Comparison of ENCODE assay signal across 19 cellular contexts in the genomic region with DNA sequence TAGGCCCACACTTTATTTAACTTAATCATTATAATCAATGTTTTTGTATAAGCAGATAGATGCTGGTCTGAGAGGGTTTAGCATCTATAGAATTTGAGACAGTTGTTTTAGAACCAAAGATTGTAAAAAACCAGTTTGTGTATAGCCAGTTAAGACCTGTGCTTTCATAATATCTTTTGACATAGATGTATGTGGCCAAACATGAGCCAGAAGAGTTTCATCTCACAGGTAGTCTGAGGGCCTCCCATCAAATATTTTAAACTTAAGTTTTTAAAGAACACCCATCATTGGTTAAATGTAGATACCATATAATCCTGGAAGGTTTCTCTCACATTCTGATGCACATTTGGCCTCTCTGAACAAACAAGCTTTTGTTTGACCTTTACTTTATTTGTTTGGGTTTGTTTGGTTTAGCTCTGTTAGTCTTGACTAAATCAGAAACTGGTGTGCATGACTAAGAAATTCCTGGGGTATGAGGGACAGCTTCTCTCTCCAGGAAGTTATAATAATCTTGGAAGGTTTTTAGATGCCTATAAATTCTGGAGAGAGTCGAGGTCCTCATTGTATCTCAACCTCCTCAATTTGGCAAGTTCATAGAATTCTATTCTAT. TPM values are rescaled to one million over a fixed set of nuclear protein-coding genes. Genes with fewer than 3 reads are reported as not detected.
DNase-seq lines count a peak whose midpoint lies in the region; ATAC-seq and TF ChIP-seq lines count a peak whose summit lies in the region.
"Had no signal": no experiment of that assay in that cellular context is flagged by ENCODE, and none has a peak within 500 bp of the region (broad histone marks: within the 10 kb centered on the region; RNA-seq: fewer than 3 reads in every experiment).

No MANE protein-coding gene starts in this region.

- peak overlapping the region; percentile 52 for H3K4me2 ChIP-seq in skeletal muscle satellite cell (ENCODE audit: low read length)
- H3K4me2 ChIP-seq: neural progenitor cell had no signal

- H3K27me3 ChIP-seq in skeletal muscle satellite cell (ENCODE audit: control insufficient read depth, insufficient read depth, low read length) (no peaks in the 10 kb centered on the region), spleen (replicated peaks in 1 of 7) (no peaks in the 10 kb centered on the region)
- H3K27me3 ChIP-seq: gastroesophageal sphincter, left lung, MG63, neural progenitor cell had no signal

- H3K27ac ChIP-seq in spleen = no peak overlapping the region
- H3K27ac ChIP-seq: gastroesophageal sphincter, left lung, neural progenitor cell had no signal

- no peak for TF ChIP-seq POLR2A in spleen (IDR thresholded peaks at IDR 0.05)

- WGBS in spleen, 5 donors = 39 to 83% (median 45%) methylated on average over 1 of the region's 1 CpG

- intact Hi-C loops in spleen (cut with DNase I; ENCODE audit: low total_unique reads) = no loop called here

- ATAC-seq in HG02981 (IDR thresholded peaks at IDR 0.05; ENCODE audit: unreplicated experiment) = no peak
- ATAC-seq: activated T-cell treated with anti-CD3 and anti-CD28 coated beads, Interleukin-2, amount 50 U/mL, for 4 hours; gastroesophageal sphincter; left lung had no signal

- no peak overlapping the region for H3K4me3 ChIP-seq in fibroblast of mammary gland (ENCODE audit: control insufficient read depth, low read depth, low read length)
- H3K4me3 ChIP-seq in skeletal muscle satellite cell (ENCODE audit: low read length) = no peak overlapping the region
- no peak overlapping the region for H3K4me3 ChIP-seq in spleen
- H3K4me3 ChIP-seq: gastroesophageal sphincter, HAP-1, left lung, MG63, neural progenitor cell had no signal

- DNase-seq in ELR (ENCODE audit: low read depth) (peak; percentile 85), NCI-H226 (peak; percentile 46), fibroblast of mammary gland (ENCODE audit: low read depth) (peak; percentile 82), superior temporal gyrus (ENCODE audit: extremely low spot score) (no peak), OCI-M2 (lab: John Stamatoyannopoulos, UW; ENCODE audit: unreplicated experiment) (no peak), spleen (no peak)
- DNase-seq: activated T-cell treated with anti-CD3 and anti-CD28 coated beads, Interleukin-2, amount 50 U/mL, for 4 hours; caudate nucleus; left lung; MG63; NCI-H446 treated with DMSO at 0.1 percent for 48 hours; RPMI8226; stimulated activated CD4-positive, alpha-beta T cell treated with anti-CD3 and anti-CD28 coated beads, Interleukin-1b, Interleukin-23, amount 100 ng/mL, for 48 hours; stimulated activated naive CD4-positive, alpha-beta T cell had no signal

- H3K36me3 ChIP-seq in skeletal muscle satellite cell (ENCODE audit: insufficient read depth, low read length) = no peaks in the 10 kb centered on the region
- no peaks in the 10 kb centered on the region for H3K36me3 ChIP-seq in spleen
- H3K36me3 ChIP-seq: gastroesophageal sphincter, HAP-1, left lung, MG63, neural progenitor cell had no signal

- no peak overlapping the region for H3K9ac ChIP-seq in skeletal muscle satellite cell (ENCODE audit: low read depth, low read length)
- H3K9ac ChIP-seq: neural progenitor cell had no signal

- TF ChIP-seq CTCF in fibroblast of mammary gland (conservative IDR thresholded peaks at IDR 0.05; ENCODE audit: control insufficient read depth, insufficient read depth, low read depth, low read length) (no peak), spleen (IDR thresholded peaks at IDR 0.05 in 8 of 11, conservative IDR thresholded peaks at IDR 0.05 in 3 of 11) (no peak)

- H3K4me1 ChIP-seq in skeletal muscle satellite cell (ENCODE audit: control insufficient read depth, insufficient read depth, low read length) = peaks cover 13% of the 10 kb centered on the region
- H3K4me1 ChIP-seq in spleen = no peaks in the 10 kb centered on the region
- H3K4me1 ChIP-seq: gastroesophageal sphincter, HAP-1, left lung, neural progenitor cell had no signal

- H3K9me3 ChIP-seq in skeletal muscle satellite cell (replicated peaks; ENCODE audit: low read length) = no peaks in the 10 kb centered on the region
- no peaks in the 10 kb centered on the region for H3K9me3 ChIP-seq in spleen
- H3K9me3 ChIP-seq: gastroesophageal sphincter, HAP-1, left lung, MG63 had no signal

RNA-seq across cellular contexts. Expression of gene TMEM200A, which starts 58.0 kb away (rescaled TPM):
- total RNA-seq in skeletal muscle satellite cell (2012; rRNA removed) = 1.1 and 2.3 TPM in 2 replicates
- total RNA-seq in spleen = 1 to 10 TPM in 6 of 7 donors, under 1 TPM in 1; 0.68 to 2.3 (median 1.8) TPM
- under 1 TPM; 0.33 to 0.94 (median 0.90) TPM for polyA plus RNA-seq in spleen

Comparison
In these comparisons a context has a peak if more than half of its experiments do, and no peak if none do; other contexts are left out.
1. DNase-seq: peak in ELR (single experiment), NCI-H226 (single experiment) and fibroblast of mammary gland (single experiment); none in superior temporal gyrus (single experiment), OCI-M2 (single experiment) and spleen (single experiment).